39 cellular contexts compared by ENCODE assay signal in the genomic region with DNA sequence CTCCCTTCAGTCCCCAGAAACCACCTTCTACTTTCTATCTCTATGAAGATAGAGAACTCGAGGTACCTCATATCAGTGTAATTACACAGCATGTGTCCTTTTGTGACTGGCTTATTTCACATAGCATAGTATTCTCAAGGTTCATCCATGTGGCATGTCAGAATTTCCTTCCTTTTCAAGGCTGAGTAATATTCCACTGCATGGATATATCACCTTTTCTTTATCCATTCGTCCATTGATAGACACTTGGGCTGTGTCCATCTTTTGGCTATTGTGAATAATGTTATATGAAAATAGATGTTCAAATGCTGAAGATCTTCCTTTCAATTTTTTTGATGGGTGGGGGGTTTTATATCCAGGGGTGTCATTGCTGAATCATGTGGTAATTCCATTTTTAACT.
"Had no signal": no experiment of that assay in that cellular context is flagged by ENCODE, and none has a peak within 500 bp of the region (broad histone marks: within the 10 kb centered on the region; RNA-seq: fewer than 3 reads in every experiment).

No MANE protein-coding gene starts in this region.

- H3K4me3 Mint-ChIP-seq: activated naive CD4-positive, alpha-beta T cell treated with anti-CD3 and anti-CD28 coated beads for 36 hours; activated naive CD4-positive, alpha-beta T cell treated with anti-CD3 and anti-CD28 coated beads, Interleukin-2, amount 10 ng/mL, durations not matched to agents 7 days and 5 days; activated naive CD4-positive, alpha-beta T cell treated with anti-CD3 and anti-CD28 coated beads, Interleukin-2, amount 50 U/mL, for 24 hours; activated naive CD8-positive, alpha-beta T cell; activated naive CD8-positive, alpha-beta T cell treated with anti-CD3 and anti-CD28 coated beads for 36 hours; activated naive CD8-positive, alpha-beta T cell treated with anti-CD3 and anti-CD28 coated beads, Interleukin-2, amount 10 ng/mL, durations not matched to agents 7 days and 5 days; activated naive CD8-positive, alpha-beta T cell treated with anti-CD3 and anti-CD28 coated beads, Interleukin-2, amount 50 U/mL, for 24 hours; activated T-cell treated with anti-CD3 and anti-CD28 coated beads, Interleukin-2, amount 50 U/mL, for 24 hours; activated T-cell treated with anti-CD3 and anti-CD28 coated beads, Interleukin-2, amount 50 U/mL, for 4 hours; activated T-cell treated with anti-CD3 and anti-CD28 coated beads, Interleukin-2, amount 50 U/mL, for 72 hours; activated T-helper 1 cell treated with anti-CD3 and anti-CD28 coated beads, Interleukin-12 subunit alpha, Interleukin-12 subunit beta, Interleukin-2, Interleukin-4 antibody, amounts not matched to agents 30 ng/mL and 10 ng/mL and 1 ng/mL, durations not matched to agents 14 hours and 24 hours and 36 hours; activated T-helper 17 cell treated with anti-CD3 and anti-CD28 coated beads, Interleukin-2, amount 50 U/mL, for 72 hours; brain; central memory CD8-positive, alpha-beta T cell had no signal

- H3K27me3 Mint-ChIP-seq: activated naive CD8-positive, alpha-beta T cell treated with anti-CD3 and anti-CD28 coated beads, Interleukin-2, amount 10 ng/mL, durations not matched to agents 7 days and 5 days had no signal

- ATAC-seq: activated naive CD4-positive, alpha-beta T cell treated with anti-CD3 and anti-CD28 coated beads, Interleukin-2, amount 50 U/mL, for 72 hours; activated naive CD8-positive, alpha-beta T cell treated with anti-CD3 and anti-CD28 coated beads, Interleukin-2, amount 50 U/mL, for 24 hours; activated T-cell treated with anti-CD3 and anti-CD28 coated beads, Interleukin-2, amount 50 U/mL, for 4 hours; activated T-cell treated with anti-CD3 and anti-CD28 coated beads, Interleukin-2, amount 50 U/mL, for 72 hours; activated T-helper 17 cell treated with anti-CD3 and anti-CD28 coated beads, Interleukin-2, amount 50 U/mL, for 72 hours; body of pancreas had no signal

- H3K36me3 ChIP-seq: adrenal gland, ascending aorta, brain microvascular endothelial cell, breast epithelium, cardiac muscle cell had no signal

- H3K9me3 ChIP-seq: adrenal gland, ascending aorta, body of pancreas, breast epithelium had no signal

- DNase-seq: activated effector memory CD4-positive, alpha-beta T cell treated with anti-CD3 and anti-CD28 coated beads, Interleukin-2, amount 50 U/mL, for 16 hours; activated effector memory CD4-positive, alpha-beta T cell treated with Interleukin-2 at 50 U/mL for 16 hours; activated gamma-delta T cell; activated gamma-delta T cell treated with Interleukin-2 at 50 U/mL for 16 hours; activated naive CD4-positive, alpha-beta T cell; activated naive CD4-positive, alpha-beta T cell treated with anti-CD3 and anti-CD28 coated beads for 36 hours; activated naive CD4-positive, alpha-beta T cell treated with anti-CD3 and anti-CD28 coated beads, Interleukin-2, amount 10 ng/mL, durations not matched to agents 7 days and 5 days; activated naive CD4-positive, alpha-beta T cell treated with anti-CD3 and anti-CD28 coated beads, Interleukin-2, amount 50 U/mL, for 16 hours; activated naive CD4-positive, alpha-beta T cell treated with Interleukin-2 at 50 U/mL for 16 hours; activated naive CD8-positive, alpha-beta T cell treated with anti-CD3 and anti-CD28 coated beads for 36 hours; activated naive CD8-positive, alpha-beta T cell treated with anti-CD3 and anti-CD28 coated beads, Interleukin-2, amount 10 ng/mL, durations not matched to agents 7 days and 5 days; activated naive CD8-positive, alpha-beta T cell treated with anti-CD3 and anti-CD28 coated beads, Interleukin-2, amount 50 U/mL, for 24 hours; activated T-cell treated with anti-CD3 and anti-CD28 coated beads, Interleukin-2, amount 50 U/mL, for 24 hours; activated T-cell treated with anti-CD3 and anti-CD28 coated beads, Interleukin-2, amount 50 U/mL, for 4 hours; activated T-cell treated with anti-CD3 and anti-CD28 coated beads, Interleukin-2, amount 50 U/mL, for 48 hours; activated T-cell treated with anti-CD3 and anti-CD28 coated beads, Interleukin-2, amount 50 U/mL, for 72 hours; amniotic stem cell; amygdala; anterior cingulate cortex; aorta; body of pancreas; brain microvascular endothelial cell; caudate nucleus; central memory CD4-positive, alpha-beta T cell; cerebellar nuclear complex had no signal

- H3K36me3 Mint-ChIP-seq: activated naive CD4-positive, alpha-beta T cell treated with anti-CD3 and anti-CD28 coated beads, Interleukin-2, amount 10 ng/mL, durations not matched to agents 7 days and 5 days; activated naive CD4-positive, alpha-beta T cell treated with anti-CD3 and anti-CD28 coated beads, Interleukin-2, amount 50 U/mL, for 24 hours; activated naive CD4-positive, alpha-beta T cell treated with anti-CD3 and anti-CD28 coated beads, Interleukin-2, amount 50 U/mL, for 72 hours; activated naive CD8-positive, alpha-beta T cell; activated naive CD8-positive, alpha-beta T cell treated with anti-CD3 and anti-CD28 coated beads for 36 hours; activated naive CD8-positive, alpha-beta T cell treated with anti-CD3 and anti-CD28 coated beads, Interleukin-2, amount 10 ng/mL, durations not matched to agents 7 days and 5 days; brain had no signal

- H3K4me3 ChIP-seq: adrenal gland, ascending aorta, body of pancreas, breast epithelium, cardiac muscle cell had no signal

- H3K27me3 ChIP-seq: adrenal gland, ascending aorta, body of pancreas, brain microvascular endothelial cell, breast epithelium, cardiac muscle cell had no signal

- FAIRE-seq: astrocyte, bronchial epithelial cell had no signal

- H3K4me1 ChIP-seq: adrenal gland, ascending aorta, body of pancreas, breast epithelium had no signal

- H3K27ac ChIP-seq: adrenal gland, ascending aorta, body of pancreas, brain microvascular endothelial cell, breast epithelium, cardiac muscle cell had no signal

- H3K27ac Mint-ChIP-seq: activated naive CD4-positive, alpha-beta T cell treated with anti-CD3 and anti-CD28 coated beads for 36 hours; activated naive CD4-positive, alpha-beta T cell treated with anti-CD3 and anti-CD28 coated beads, Interleukin-2, amount 10 ng/mL, durations not matched to agents 7 days and 5 days; activated naive CD4-positive, alpha-beta T cell treated with anti-CD3 and anti-CD28 coated beads, Interleukin-2, amount 50 U/mL, for 24 hours; activated naive CD4-positive, alpha-beta T cell treated with anti-CD3 and anti-CD28 coated beads, Interleukin-2, amount 50 U/mL, for 72 hours; activated naive CD8-positive, alpha-beta T cell; activated naive CD8-positive, alpha-beta T cell treated with anti-CD3 and anti-CD28 coated beads for 36 hours; activated naive CD8-positive, alpha-beta T cell treated with anti-CD3 and anti-CD28 coated beads, Interleukin-2, amount 10 ng/mL, durations not matched to agents 7 days and 5 days; activated naive CD8-positive, alpha-beta T cell treated with anti-CD3 and anti-CD28 coated beads, Interleukin-2, amount 50 U/mL, for 24 hours; activated T-cell treated with anti-CD3 and anti-CD28 coated beads, Interleukin-2, amount 50 U/mL, for 24 hours; activated T-cell treated with anti-CD3 and anti-CD28 coated beads, Interleukin-2, amount 50 U/mL, for 72 hours; activated T-helper 1 cell treated with anti-CD3 and anti-CD28 coated beads, Interleukin-12 subunit alpha, Interleukin-12 subunit beta, Interleukin-2, Interleukin-4 antibody, amounts not matched to agents 30 ng/mL and 10 ng/mL and 1 ng/mL, durations not matched to agents 14 hours and 24 hours and 36 hours; activated T-helper 17 cell treated with anti-CD3 and anti-CD28 coated beads, Interleukin-2, amount 50 U/mL, for 72 hours; activated T-helper 2 cell treated with anti-CD3 and anti-CD28 coated beads, Interferon-gamma antibody, Interleukin-2, Interleukin-4, amounts not matched to agents 10 μg/mL and 5 μg/mL and 100 μg/mL, durations not matched to agents 14 hours and 24 hours and 36 hours; brain had no signal

- H3K4me1 Mint-ChIP-seq: activated naive CD4-positive, alpha-beta T cell treated with anti-CD3 and anti-CD28 coated beads, Interleukin-2, amount 10 ng/mL, durations not matched to agents 7 days and 5 days; activated naive CD4-positive, alpha-beta T cell treated with anti-CD3 and anti-CD28 coated beads, Interleukin-2, amount 50 U/mL, for 24 hours; activated naive CD8-positive, alpha-beta T cell treated with anti-CD3 and anti-CD28 coated beads for 36 hours; activated naive CD8-positive, alpha-beta T cell treated with anti-CD3 and anti-CD28 coated beads, Interleukin-2, amount 10 ng/mL, durations not matched to agents 7 days and 5 days; activated naive CD8-positive, alpha-beta T cell treated with anti-CD3 and anti-CD28 coated beads, Interleukin-2, amount 50 U/mL, for 24 hours; activated T-helper 17 cell treated with anti-CD3 and anti-CD28 coated beads, Interleukin-2, amount 50 U/mL, for 72 hours; brain; central memory CD8-positive, alpha-beta T cell had no signal

- H3K9me3 Mint-ChIP-seq: activated naive CD4-positive, alpha-beta T cell treated with anti-CD3 and anti-CD28 coated beads for 36 hours; activated naive CD4-positive, alpha-beta T cell treated with anti-CD3 and anti-CD28 coated beads, Interleukin-2, amount 10 ng/mL, durations not matched to agents 7 days and 5 days; activated naive CD4-positive, alpha-beta T cell treated with anti-CD3 and anti-CD28 coated beads, Interleukin-2, amount 50 U/mL, for 24 hours; activated naive CD4-positive, alpha-beta T cell treated with anti-CD3 and anti-CD28 coated beads, Interleukin-2, amount 50 U/mL, for 72 hours; activated naive CD8-positive, alpha-beta T cell treated with anti-CD3 and anti-CD28 coated beads for 36 hours; activated naive CD8-positive, alpha-beta T cell treated with anti-CD3 and anti-CD28 coated beads, Interleukin-2, amount 10 ng/mL, durations not matched to agents 7 days and 5 days; activated naive CD8-positive, alpha-beta T cell treated with anti-CD3 and anti-CD28 coated beads, Interleukin-2, amount 50 U/mL, for 24 hours; activated T-cell treated with anti-CD3 and anti-CD28 coated beads, Interleukin-2, amount 50 U/mL, for 24 hours; activated T-cell treated with anti-CD3 and anti-CD28 coated beads, Interleukin-2, amount 50 U/mL, for 4 hours; activated T-cell treated with anti-CD3 and anti-CD28 coated beads, Interleukin-2, amount 50 U/mL, for 72 hours; activated T-helper 1 cell treated with anti-CD3 and anti-CD28 coated beads, Interleukin-12 subunit alpha, Interleukin-12 subunit beta, Interleukin-2, Interleukin-4 antibody, amounts not matched to agents 30 ng/mL and 10 ng/mL and 1 ng/mL, durations not matched to agents 14 hours and 24 hours and 36 hours; activated T-helper 17 cell treated with anti-CD3 and anti-CD28 coated beads, Interleukin-2, amount 50 U/mL, for 72 hours; activated T-helper 2 cell treated with anti-CD3 and anti-CD28 coated beads, Interferon-gamma antibody, Interleukin-2, Interleukin-4, amounts not matched to agents 10 μg/mL and 5 μg/mL and 100 μg/mL, durations not matched to agents 14 hours and 24 hours and 36 hours; central memory CD8-positive, alpha-beta T cell had no signal
